ENCODE assay signal across 31 cellular contexts in the genomic region with DNA sequence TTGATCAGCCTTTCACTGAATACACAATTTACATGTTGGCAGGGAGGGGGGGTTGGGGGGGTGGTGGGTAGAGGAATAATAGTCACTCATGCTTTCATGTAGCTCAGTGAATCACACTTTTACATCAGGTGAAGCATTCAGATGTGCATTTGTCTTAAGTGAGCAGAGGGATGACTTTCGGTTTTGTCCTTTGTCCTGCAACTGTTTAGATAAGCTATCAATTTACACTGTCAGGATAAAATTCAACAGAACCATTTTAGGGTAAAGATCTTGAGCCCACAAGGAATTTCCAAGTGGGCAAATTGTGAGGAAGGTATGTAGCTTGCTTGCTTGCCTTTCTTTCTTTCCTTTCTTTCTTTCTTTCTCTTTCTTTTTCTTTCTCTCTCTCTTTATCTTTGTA.
"Had no signal": no experiment of that assay in that cellular context is flagged by ENCODE, and none has a peak within 500 bp of the region (broad histone marks: within the 10 kb centered on the region; RNA-seq: fewer than 3 reads in every experiment).

No MANE protein-coding gene starts in this region.

- H3K36me3 ChIP-seq: adrenal gland, brain microvascular endothelial cell, breast epithelium had no signal

- DNase-seq: activated B cell treated with CpG ODN at 0.5 μM for 24 hours; activated CD4-positive, alpha-beta memory T cell treated with anti-CD3 and anti-CD28 coated beads for 36 hours; activated CD4-positive, alpha-beta T cell treated with anti-CD3 and anti-CD28 coated beads for 4 hours; activated CD4-positive, alpha-beta T cell treated with anti-CD3 and anti-CD28 coated beads, Interleukin-2, amount 10 ng/mL, durations not matched to agents 24 days and 14 days; activated CD4-positive, alpha-beta T cell treated with anti-CD3 and anti-CD28 coated beads, Interleukin-2, amount 50 U/mL, for 1 hour; activated CD4-positive, alpha-beta T cell treated with anti-CD3 and anti-CD28 coated beads, Interleukin-2, amount 50 U/mL, for 4 hours; activated CD4-positive, CD25-positive, alpha-beta regulatory T cell treated with anti-CD3 and anti-CD28 coated beads, Interleukin-2, amount 50 U/mL, for 72 hours; activated CD8-positive, alpha-beta memory T cell treated with anti-CD3 and anti-CD28 coated beads, Interleukin-2, amount 50 U/mL, for 4 hours; activated CD8-positive, alpha-beta T cell treated with anti-CD3 and anti-CD28 coated beads for 36 hours; activated effector memory CD4-positive, alpha-beta T cell treated with anti-CD3 and anti-CD28 coated beads, Interleukin-2, amount 50 U/mL, for 16 hours; activated gamma-delta T cell treated with Interleukin-2 at 50 U/mL for 16 hours; activated naive CD4-positive, alpha-beta T cell; activated naive CD4-positive, alpha-beta T cell treated with anti-CD3 and anti-CD28 coated beads for 36 hours; activated naive CD4-positive, alpha-beta T cell treated with anti-CD3 and anti-CD28 coated beads, Interleukin-2, amount 50 U/mL, for 16 hours; activated naive CD8-positive, alpha-beta T cell treated with anti-CD3 and anti-CD28 coated beads for 36 hours; activated T-cell treated with anti-CD3 and anti-CD28 coated beads for 4 hours; activated T-cell treated with anti-CD3 and anti-CD28 coated beads, Interleukin-2, amount 50 U/mL, for 1 hour; activated T-cell treated with anti-CD3 and anti-CD28 coated beads, Interleukin-2, amount 50 U/mL, for 4 hours; activated T-cell treated with anti-CD3 and anti-CD28 coated beads, Interleukin-2, amount 50 U/mL, for 72 hours; adrenal gland; amniotic stem cell; aorta; body of pancreas; brain microvascular endothelial cell; central memory CD4-positive, alpha-beta T cell; T-helper 2 cell; T-helper 9 cell had no signal

- H3K9me3 ChIP-seq: adrenal gland, body of pancreas had no signal

- H3K27ac ChIP-seq: adrenal gland, body of pancreas, brain microvascular endothelial cell, breast epithelium, VCaP had no signal

- H3K27me3 ChIP-seq: adrenal gland, body of pancreas, brain microvascular endothelial cell, breast epithelium had no signal

- ATAC-seq: activated CD8-positive, alpha-beta T cell treated with anti-CD3 and anti-CD28 coated beads for 36 hours; activated naive CD4-positive, alpha-beta T cell treated with anti-CD3 and anti-CD28 coated beads, Interleukin-2, amount 50 U/mL, for 72 hours; activated T-cell treated with anti-CD3 and anti-CD28 coated beads, Interleukin-2, amount 50 U/mL, for 4 hours; activated T-cell treated with anti-CD3 and anti-CD28 coated beads, Interleukin-2, amount 50 U/mL, for 72 hours; activated T-helper 17 cell treated with anti-CD3 and anti-CD28 coated beads, Interleukin-2, amount 50 U/mL, for 72 hours; body of pancreas had no signal

- H3K4me3 ChIP-seq: adrenal gland, body of pancreas, breast epithelium had no signal

- H3K4me1 ChIP-seq: adrenal gland, body of pancreas, breast epithelium had no signal
